9 cellular contexts compared by ENCODE assay signal in the genomic region with DNA sequence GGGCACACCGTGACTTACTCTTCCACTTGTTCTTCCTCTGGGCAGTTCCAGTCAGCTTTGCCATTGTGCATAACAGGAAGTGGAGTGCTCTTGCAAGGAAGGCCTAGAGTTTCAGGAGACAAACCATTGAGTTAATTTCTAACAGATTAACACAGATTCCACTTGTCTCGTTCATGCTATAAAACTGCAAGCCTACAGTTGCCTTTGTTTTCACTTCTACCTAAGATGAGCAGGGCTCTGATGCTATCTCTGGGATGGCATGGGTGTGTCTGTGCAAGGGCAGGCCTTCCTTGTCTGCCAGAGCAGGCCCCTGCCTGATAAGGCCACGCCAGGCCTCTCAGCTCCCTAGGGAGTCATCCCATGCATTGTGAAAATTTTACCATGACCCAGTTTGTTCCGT.
A peak's percentile ranks its signal among the peaks of the same experiment; 100 is the strongest.
DNase-seq lines count a peak whose midpoint lies in the region; ATAC-seq and TF ChIP-seq lines count a peak whose summit lies in the region.
"Had no signal": no experiment of that assay in that cellular context is flagged by ENCODE, and none has a peak within 500 bp of the region (broad histone marks: within the 10 kb centered on the region; RNA-seq: fewer than 3 reads in every experiment).

No MANE protein-coding gene starts in this region.

- ATAC-seq in GM21737 (IDR thresholded peaks at IDR 0.05; ENCODE audit: unreplicated experiment) = peak; percentile 90
- ATAC-seq in left lobe of liver = no peak

- TF ChIP-seq CTCF in hepatocyte (IDR thresholded peaks at IDR 0.05; ENCODE audit: poor library complexity) (no peak), MM.1S (IDR thresholded peaks at IDR 0.05; ENCODE audit: low read length) (no peak)

- H3K4me1 ChIP-seq in hepatocyte (ENCODE audit: insufficient read depth) (peaks cover 35% of the 10 kb centered on the region), MM.1S (ENCODE audit: low read length) (no peaks in the 10 kb centered on the region)

- H3K9ac ChIP-seq in MM.1S (ENCODE audit: low read length) = no peak overlapping the region

- H3K27me3 ChIP-seq in hepatocyte (no peaks in the 10 kb centered on the region), MM.1S (replicated peaks; ENCODE audit: insufficient read depth, low read length) (no peaks in the 10 kb centered on the region)

- no peaks in the 10 kb centered on the region for H3K79me2 ChIP-seq in hepatocyte
- no peaks in the 10 kb centered on the region for H3K79me2 ChIP-seq in MM.1S (ENCODE audit: low read length)

- H3K4me3 ChIP-seq in hepatocyte = no peak overlapping the region
- no peak overlapping the region for H3K4me3 ChIP-seq in MM.1S (ENCODE audit: low read length)

- H3K9me2 ChIP-seq in hepatocyte (replicated peaks; ENCODE audit: insufficient read depth) (no peaks in the 10 kb centered on the region), MM.1S (replicated peaks; ENCODE audit: insufficient read depth, low read length) (no peaks in the 10 kb centered on the region)

- H3K36me3 ChIP-seq in hepatocyte (replicated peaks; ENCODE audit: insufficient read depth, low read depth) = no peaks in the 10 kb centered on the region
- H3K36me3 ChIP-seq in MM.1S (replicated peaks; ENCODE audit: insufficient read depth, low read length) = no peaks in the 10 kb centered on the region

- no peaks in the 10 kb centered on the region for H3F3A ChIP-seq in MM.1S (ENCODE audit: insufficient read depth, low read length)

- no peaks in the 10 kb centered on the region for H4K20me1 ChIP-seq in hepatocyte (ENCODE audit: insufficient read depth, poor library complexity, severe bottlenecking)
- no peaks in the 10 kb centered on the region for H4K20me1 ChIP-seq in MM.1S (ENCODE audit: insufficient read depth, low read length)

- 67% methylated on average over 4 of the region's 4 CpGs for WGBS in hepatocyte (ENCODE audit: low lambda C conversion rate, missing lambda C conversion rate)

- H3K9me3 ChIP-seq in hepatocyte (ENCODE audit: low read depth) (no peaks in the 10 kb centered on the region), MM.1S (replicated peaks; ENCODE audit: insufficient read depth, low read length) (no peaks in the 10 kb centered on the region)

- DNase-seq in DMS153 (lab: John Stamatoyannopoulos, UW) = peak; percentile 62
- peak; percentile 53 for DNase-seq in NCI-H226
- no peak for DNase-seq in hepatocyte (ENCODE audit: low spot score)
- DNase-seq in left lobe of liver (ENCODE audit: low spot score) = no peak
- DNase-seq in MM.1S = no peak
- no peak for DNase-seq in SHP77 treated with DMSO at 0.1 percent for 48 hours (lab: John Stamatoyannopoulos, UW)
- DNase-seq in NCI-H2196 (lab: John Stamatoyannopoulos, UW; ENCODE audit: unreplicated experiment) = no peak
- DNase-seq: CD8-positive, alpha-beta memory T cell had no signal

- peak overlapping the region; percentile 47 for H3K27ac ChIP-seq in hepatocyte
- H3K27ac ChIP-seq in MM.1S (ENCODE audit: low read length) = no peak overlapping the region

- H3K4me2 ChIP-seq in hepatocyte = no peak overlapping the region
- no peak overlapping the region for H3K4me2 ChIP-seq in MM.1S (ENCODE audit: low read depth, low read length)

- H2AFZ ChIP-seq in hepatocyte (no peak overlapping the region), MM.1S (ENCODE audit: low read length) (no peak overlapping the region)

Comparison
In these comparisons a context has a peak if more than half of its experiments do, and no peak if none do; other contexts are left out.
1. DNase-seq: peak in DMS153 (single experiment) and NCI-H226 (single experiment); none in hepatocyte (single experiment), left lobe of liver (single experiment), MM.1S (single experiment), SHP77 treated with DMSO at 0.1 percent for 48 hours (single experiment) and NCI-H2196 (single experiment).